Comparison of ENCODE assay signal across 21 cellular contexts in genomic region chr4:8398347-8398746, GRCh38. TPM values are rescaled to one million over a fixed set of nuclear protein-coding genes. Genes with fewer than 3 reads are reported as not detected.
A peak's percentile ranks its signal among the peaks of the same experiment; 100 is the strongest.
DNase-seq lines count a peak whose midpoint lies in the region; ATAC-seq and TF ChIP-seq lines count a peak whose summit lies in the region.
"Had no signal": no experiment of that assay in that cellular context is flagged by ENCODE, and none has a peak within 500 bp of the region (broad histone marks: within the 10 kb centered on the region; RNA-seq: fewer than 3 reads in every experiment).

No MANE protein-coding gene starts in this region.

- H3K9me3 ChIP-seq in OCI-LY1 (ENCODE audit: low read length) (no peaks in the 10 kb centered on the region), neural progenitor cell (ENCODE audit: low read depth) (no peaks in the 10 kb centered on the region), mammary epithelial cell (replicated peaks; ENCODE audit: insufficient read depth, low read length) (no peaks in the 10 kb centered on the region)
- H3K9me3 ChIP-seq: A549, MG63 had no signal

- WGBS in mammary epithelial cell (ENCODE audit: low coverage, missing lambda C conversion rate): 88% methylated on average over 9 of the region's 9 CpGs

- H3K9ac ChIP-seq in OCI-LY1 (ENCODE audit: low read length) (peak overlapping the region; percentile 24; the same call in 1 of the 2 replicates), neural progenitor cell (no peak overlapping the region), mammary epithelial cell (ENCODE audit: insufficient read depth, low read length) (no peak overlapping the region)

- in situ Hi-C loops in mammary epithelial cell (cut with MboI; ENCODE audit: low sequenced_read_pairs in 2 of 2): no loop called here

- peaks cover 11% of the 10 kb centered on the region for H3K27me3 Mint-ChIP-seq in neural progenitor cell (ENCODE audit: insufficient read depth, low read depth)

- peak overlapping the region; percentile 6 to 53 for H3K27ac Mint-ChIP-seq in activated naive CD4-positive, alpha-beta T cell treated with anti-CD3 and anti-CD28 coated beads, Interleukin-2, amount 50 U/mL, for 72 hours
- peak overlapping the region; percentile 14 for H3K27ac Mint-ChIP-seq in neural progenitor cell
- H3K27ac Mint-ChIP-seq: HFFc6 had no signal

- no peaks in the 10 kb centered on the region for H3K9me3 Mint-ChIP-seq in activated naive CD4-positive, alpha-beta T cell treated with anti-CD3 and anti-CD28 coated beads, Interleukin-2, amount 50 U/mL, for 72 hours
- no peaks in the 10 kb centered on the region for H3K9me3 Mint-ChIP-seq in neural progenitor cell
- H3K9me3 Mint-ChIP-seq: HFFc6 had no signal

- H3K27ac ChIP-seq in OCI-LY1 (ENCODE audit: low read depth, low read length, poor library complexity, severe bottlenecking) (peak overlapping the region; percentile 84), neural progenitor cell (no peak overlapping the region), RWPE1 (no peak overlapping the region), mammary epithelial cell (ENCODE audit: insufficient read depth, low read depth, low read length) (no peak overlapping the region)
- H3K27ac ChIP-seq: A549, HL-60 had no signal

- H3K79me2 ChIP-seq in OCI-LY1 (ENCODE audit: insufficient read depth, low read length) (no peaks in the 10 kb centered on the region), neural progenitor cell (ENCODE audit: low read depth) (no peaks in the 10 kb centered on the region), mammary epithelial cell (ENCODE audit: insufficient read depth, low read length) (no peaks in the 10 kb centered on the region)

- DNase-seq in activated naive CD4-positive, alpha-beta T cell treated with anti-CD3 and anti-CD28 coated beads, Interleukin-2, amount 50 U/mL, for 72 hours (ENCODE audit: low spot score in 2 of 2): no peak
- DNase-seq in activated naive CD4-positive, alpha-beta T cell treated with anti-CD3 and anti-CD28 coated beads, Interleukin-2, amount 50 U/mL, for 16 hours: no peak
- DNase-seq in GF-D8 (lab: John Stamatoyannopoulos, UW) (peak; percentile 33), neural progenitor cell (ENCODE audit: low spot score) (no peak), RWPE1 (ENCODE audit: low spot score) (no peak), mammary epithelial cell (no peak)
- DNase-seq: C1 segment of cervical spinal cord, DND-41, H7, HFFc6, MG63, NCI-H1694 treated with DMSO at 0.1 percent for 48 hours, NCI-H2107, NCI-H2227 treated with DMSO at 0.1 percent for 48 hours, NCI-H510A treated with DMSO at 0.1 percent for 48 hours, NCI-H774, SIG-M5 had no signal

- no peak overlapping the region for H2AFZ ChIP-seq in OCI-LY1 (ENCODE audit: low read length)
- no peak overlapping the region for H2AFZ ChIP-seq in neural progenitor cell (replicated peaks)
- H2AFZ ChIP-seq in mammary epithelial cell (ENCODE audit: low read depth, low read length): no peak overlapping the region

- TF ChIP-seq CTCF in OCI-LY1 (IDR thresholded peaks at IDR 0.05; ENCODE audit: low read length): no peak
- no peak for TF ChIP-seq CTCF in neural progenitor cell (IDR thresholded peaks at IDR 0.05)
- no peak for TF ChIP-seq CTCF in RWPE1 (conservative IDR thresholded peaks at IDR 0.05; ENCODE audit: low read depth)
- no peak for TF ChIP-seq CTCF in mammary epithelial cell (conservative IDR thresholded peaks at IDR 0.05 in 1 of 2, IDR thresholded peaks at IDR 0.05 in 1 of 2; ENCODE audit: extremely low read depth in 1 of 2, insufficient read depth in 1 of 2, low read depth in 1 of 2, low read length in 2 of 2)

- no peak for ATAC-seq in activated naive CD4-positive, alpha-beta T cell treated with anti-CD3 and anti-CD28 coated beads, Interleukin-2, amount 50 U/mL, for 72 hours
- ATAC-seq in HG03025 (IDR thresholded peaks at IDR 0.05; ENCODE audit: low FRiP score, unreplicated experiment): no peak
- ATAC-seq: A549 had no signal

- H3K9me2 ChIP-seq in OCI-LY1 (ENCODE audit: low read depth, low read length): no peaks in the 10 kb centered on the region

- no peaks in the 10 kb centered on the region for H3K27me3 ChIP-seq in OCI-LY1 (ENCODE audit: insufficient read depth, low read length)
- no peaks in the 10 kb centered on the region for H3K27me3 ChIP-seq in neural progenitor cell
- H3K27me3 ChIP-seq in mammary epithelial cell (ENCODE audit: insufficient read depth, low read length): no peaks in the 10 kb centered on the region
- H3K27me3 ChIP-seq: MG63 had no signal

- H3K4me3 ChIP-seq in OCI-LY1 (ENCODE audit: low read depth, low read length, poor library complexity, severe bottlenecking) (peak overlapping the region; percentile 4), neural progenitor cell (no peak overlapping the region), mammary epithelial cell (replicated peaks in 1 of 3; ENCODE audit: insufficient read depth in 1 of 3, low read depth in 2 of 3, low read length in 3 of 3) (no peak overlapping the region)
- H3K4me3 ChIP-seq: A549, MG63 had no signal

- H3K4me1 ChIP-seq in OCI-LY1 (ENCODE audit: insufficient read depth, low read length, severe bottlenecking) (peaks cover 77% of the 10 kb centered on the region), neural progenitor cell (peaks cover 13% of the 10 kb centered on the region), mammary epithelial cell (ENCODE audit: insufficient read depth, low read length) (peaks cover 27% of the 10 kb centered on the region)

- H3K36me3 Mint-ChIP-seq in activated naive CD4-positive, alpha-beta T cell treated with anti-CD3 and anti-CD28 coated beads, Interleukin-2, amount 50 U/mL, for 72 hours: no peaks in the 10 kb centered on the region
- peaks cover 2% of the 10 kb centered on the region for H3K36me3 Mint-ChIP-seq in neural progenitor cell

- H3F3A ChIP-seq in OCI-LY1 (ENCODE audit: insufficient read depth, low read length) (no peaks in the 10 kb centered on the region), neural progenitor cell (ENCODE audit: low read depth) (peaks cover 10% of the 10 kb centered on the region)

- H3K4me2 ChIP-seq in OCI-LY1 (ENCODE audit: low read length): no peak overlapping the region
- no peak overlapping the region for H3K4me2 ChIP-seq in neural progenitor cell
- no peak overlapping the region for H3K4me2 ChIP-seq in mammary epithelial cell (ENCODE audit: insufficient read depth, low read depth, low read length)
- H3K4me2 ChIP-seq: A549 had no signal

- H4K20me1 ChIP-seq in OCI-LY1 (ENCODE audit: insufficient read depth, low read length) (no peaks in the 10 kb centered on the region), neural progenitor cell (ENCODE audit: low read depth) (no peaks in the 10 kb centered on the region), mammary epithelial cell (ENCODE audit: insufficient read depth, low read length) (no peaks in the 10 kb centered on the region)

- peaks cover 50% of the 10 kb centered on the region for H3K4me1 Mint-ChIP-seq in neural progenitor cell

- dilution Hi-C loops in mammary epithelial cell (cut with HindIII; ENCODE audit: low sequenced_read_pairs): no loop called here

- H3K36me3 ChIP-seq in OCI-LY1 (ENCODE audit: insufficient read depth, low read length) (no peaks in the 10 kb centered on the region), neural progenitor cell (no peaks in the 10 kb centered on the region), mammary epithelial cell (ENCODE audit: insufficient read depth, low read length) (no peaks in the 10 kb centered on the region)

- CTCF ChIA-PET in RWPE1 (lab: Yijun Ruan, JAX): no interaction called here
- CTCF ChIA-PET in mammary epithelial cell (lab: Charles Lee; ENCODE audit: low non-redundant PET): no interaction called here

- no peak overlapping the region for H3K4me3 Mint-ChIP-seq in neural progenitor cell
- H3K4me3 Mint-ChIP-seq: HFFc6 had no signal

- POLR2A ChIA-PET in RWPE1 (lab: Yijun Ruan, JAX; ENCODE audit: low non-redundant PET): no interaction called here

- intact Hi-C loops in mammary epithelial cell (cut with micrococcal nuclease): no loop called here

- BruUV-seq in mammary epithelial cell (replicated peaks; lab: Mats Ljungman, UMichigan): no TSS peak

RNA-seq across cellular contexts. Expression of gene ACOX3, which starts 42.2 kb away (rescaled TPM):
- 10 to 100 TPM; 22.1 to 29.2 TPM for total RNA-seq in activated naive CD4-positive, alpha-beta T cell treated with anti-CD3 and anti-CD28 coated beads, Interleukin-2, amount 50 U/mL, for 72 hours
- 14.0 and 20.1 TPM in 2 replicates for total RNA-seq in neural progenitor cell (ENCODE audit: low replicate concordance)
- 10 to 100 TPM; 19.6 to 94.0 TPM for total RNA-seq in mammary epithelial cell
- polyA plus RNA-seq in mammary epithelial cell: 4.4 TPM
- 43.7 TPM for polyA minus RNA-seq in mammary epithelial cell

RNA-seq across cellular contexts. Expression of gene TRMT44, which starts 42.2 kb away (rescaled TPM):
- 10 to 100 TPM; 19.9 to 24.8 TPM for total RNA-seq in activated naive CD4-positive, alpha-beta T cell treated with anti-CD3 and anti-CD28 coated beads, Interleukin-2, amount 50 U/mL, for 72 hours
- total RNA-seq in neural progenitor cell (ENCODE audit: low replicate concordance) (19.9 and 24.2 TPM in 2 replicates), mammary epithelial cell (10 to 100 TPM; 18.5 to 20.3 TPM)
- polyA plus RNA-seq in mammary epithelial cell: 6.3 TPM
- 1.9 TPM for polyA minus RNA-seq in mammary epithelial cell
